8 cellular contexts compared by ENCODE assay signal in genomic region chr5:61331407-61332368, GRCh38. TPM values are rescaled to one million over a fixed set of nuclear protein-coding genes. Genes with fewer than 3 reads are reported as not detected.
A peak's percentile ranks its signal among the peaks of the same experiment; 100 is the strongest.
DNase-seq lines count a peak whose midpoint lies in the region; ATAC-seq and TF ChIP-seq lines count a peak whose summit lies in the region.

Gene ZSWIM6, plus strand, starts transcription at chr5:61332258. Its CDS starts 15 bp downstream, at chr5:61332273.

- peaks cover 38% of the 10 kb centered on the region for H4K20me1 ChIP-seq in hepatocyte (ENCODE audit: insufficient read depth, poor library complexity, severe bottlenecking)

- peak within 1 kb of the TSS; percentile 98 for H3K27ac ChIP-seq in hepatocyte

- H3K4me3 ChIP-seq in hepatocyte, result peak within 1 kb of the TSS; percentile 88

- ATAC-seq in GM18502 (IDR thresholded peaks at IDR 0.05; ENCODE audit: poor library complexity, unreplicated experiment) (peak; percentile 69), HG02943 (IDR thresholded peaks at IDR 0.05; ENCODE audit: low read depth, unreplicated experiment) (peak; percentile 67)

- no peaks in the 10 kb centered on the region for H3K9me3 ChIP-seq in hepatocyte (ENCODE audit: low read depth)

- under 1% methylated on average over 53 of the region's 94 CpGs for WGBS in hepatocyte (ENCODE audit: low lambda C conversion rate, missing lambda C conversion rate)

- no peaks in the 10 kb centered on the region for H3K36me3 ChIP-seq in hepatocyte (replicated peaks; ENCODE audit: insufficient read depth, low read depth)

- DNase-seq in NCI-H2029 (lab: John Stamatoyannopoulos, UW) (peak; percentile 99), T-helper 9 cell (peak; percentile 99), astrocyte of the hippocampus (ENCODE audit: low read depth, low spot score) (peak; percentile 100), hepatocyte (ENCODE audit: low spot score) (peak; percentile 100), renal cortical epithelial cell (ENCODE audit: low read depth) (peak; percentile 93), AML-193 (lab: John Stamatoyannopoulos, UW) (no peak)

- H3K4me2 ChIP-seq in hepatocyte, result peak within 1 kb of the TSS; percentile 89

- peaks cover 43% of the 10 kb centered on the region for H3K79me2 ChIP-seq in hepatocyte

- TF ChIP-seq CTCF in hepatocyte (IDR thresholded peaks at IDR 0.05; ENCODE audit: poor library complexity), result no peak

- peaks cover 24% of the 10 kb centered on the region for H3K4me1 ChIP-seq in hepatocyte (ENCODE audit: insufficient read depth)

- H3K27me3 ChIP-seq in hepatocyte, result no peaks in the 10 kb centered on the region

- peak within 1 kb of the TSS; percentile 64 for H2AFZ ChIP-seq in hepatocyte

- H3K9me2 ChIP-seq in hepatocyte (replicated peaks; ENCODE audit: insufficient read depth), result no peaks in the 10 kb centered on the region

RNA-seq across cellular contexts. Expression of gene ZSWIM6, which starts in this region (rescaled TPM):
- 12.7 and 13.0 TPM in 2 replicates for total RNA-seq in hepatocyte
- 6.7 and 9.0 TPM in 2 replicates for polyA plus RNA-seq in hepatocyte
- total RNA-seq in renal cortical epithelial cell, result 11.6 and 20.7 TPM in 2 replicates

Comparison
In these comparisons a context has a peak if more than half of its experiments do, and no peak if none do; other contexts are left out.
1. DNase-seq: peak in NCI-H2029 (single experiment), T-helper 9 cell (single experiment), astrocyte of the hippocampus (single experiment), hepatocyte (single experiment) and renal cortical epithelial cell (single experiment); none in AML-193 (0 of 2).